Comparison of ENCODE assay signal across 23 cellular contexts in the genomic region with DNA sequence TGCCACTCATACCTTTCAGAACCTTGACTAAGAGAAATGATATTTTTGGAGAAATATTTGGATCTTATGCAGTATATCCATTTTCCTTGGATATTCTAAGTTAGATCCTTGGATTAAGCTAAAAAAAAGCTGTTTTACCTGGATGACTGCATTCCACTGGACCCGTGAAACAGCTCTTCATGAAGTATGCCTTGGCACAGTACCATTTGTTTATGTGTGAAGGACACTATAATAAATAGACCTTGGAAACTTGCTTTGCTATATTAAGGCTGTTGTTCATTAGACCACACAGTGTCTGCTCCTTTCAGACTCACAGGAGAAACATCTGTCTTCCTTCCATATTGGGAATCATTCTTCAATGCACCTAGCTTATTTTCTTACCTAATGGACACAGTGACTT.
"Had no signal": no experiment of that assay in that cellular context is flagged by ENCODE, and none has a peak within 500 bp of the region (broad histone marks: within the 10 kb centered on the region; RNA-seq: fewer than 3 reads in every experiment).

No MANE protein-coding gene starts in this region.

- H3K4me3 Mint-ChIP-seq: T-cell had no signal

- H3K36me3 Mint-ChIP-seq: T-cell had no signal

- H3K9me3 Mint-ChIP-seq: T-cell had no signal

- H3K9me3 ChIP-seq: SJSA1 had no signal

- H3K27me3 ChIP-seq: SJSA1 had no signal

- H3K4me1 Mint-ChIP-seq: T-cell had no signal

- H3K4me3 ChIP-seq: SJSA1, SK-N-MC had no signal

- ATAC-seq: Panc1, T-cell had no signal

- H3K27ac ChIP-seq: HL-60, RWPE1, SJSA1, SK-N-MC had no signal

- DNase-seq: Karpas-422, KG1, MM.1S, NCI-H1092 treated with DMSO at 0.1 percent for 48 hours, NCI-H1436, NCI-H187, NCI-H2029, NCI-H2081 treated with DMSO at 0.1 percent for 48 hours, NCI-H2171, NCI-H226, NCI-H446, NCI-H510A, NCI-H524 treated with DMSO at 0.1 percent for 48 hours, NCI-H69, NCI-H774, SHP77 treated with DMSO at 0.1 percent for 48 hours, SW 1271, T-cell had no signal

- H3K27ac Mint-ChIP-seq: T-cell had no signal
